In genomic region chr6:13328076-13328874, GRCh38 we compare ENCODE assay signal across 8 cellular contexts. TPM values are rescaled to one million over a fixed set of nuclear protein-coding genes. Genes with fewer than 3 reads are reported as not detected.
DNase-seq lines count a peak whose midpoint lies in the region; ATAC-seq, FAIRE-seq and TF ChIP-seq lines count a peak whose summit lies in the region.

TBC1D7 (minus strand) TSS chr6:13328537; CDS start chr6:13326898, 1,639 bp downstream.

- FAIRE-seq in HTR-8/SVneo (lab: Jason Lieb, UNC): peak; percentile 40

- H3K9me3 ChIP-seq in Caco-2 (no peaks in the 10 kb centered on the region), endocrine pancreas (ENCODE audit: control insufficient read depth, low read length) (no peaks in the 10 kb centered on the region)

- H3K4me1 ChIP-seq in Caco-2 (peaks cover 36% of the 10 kb centered on the region), endocrine pancreas (ENCODE audit: control insufficient read depth, insufficient read depth, low read length) (peaks cover 6% of the 10 kb centered on the region)

- DNase-seq in Caco-2 (peak; percentile 94 to 96), HTR-8/SVneo (ENCODE audit: insufficient read length, low spot score) (peak; percentile 95), NOMO-1 treated with DMSO at 0.1 percent for 48 hours (lab: John Stamatoyannopoulos, UW; ENCODE audit: unreplicated experiment) (peak; percentile 81), mesenteric fat pad (ENCODE audit: low spot score) (peak; percentile 99)
- peak; percentile 95 for DNase-seq in activated CD8-positive, alpha-beta memory T cell treated with anti-CD3 and anti-CD28 coated beads, Interleukin-2, amount 10 ng/mL, durations not matched to agents 7 days and 5 days
- peak; percentile 92 for DNase-seq in stimulated activated CD8-positive, alpha-beta memory T cell treated with anti-CD3 and anti-CD28 coated beads, Interleukin-15, amount 100 ng/mL, for 24 hours (ENCODE audit: low read depth)

- H3K4me1 Mint-ChIP-seq in Caco-2 (ENCODE audit: low read depth, unreplicated experiment): peaks cover 29% of the 10 kb centered on the region
- H3K4me1 Mint-ChIP-seq in activated CD8-positive, alpha-beta memory T cell treated with anti-CD3 and anti-CD28 coated beads, Interleukin-2, amount 10 ng/mL, durations not matched to agents 7 days and 5 days: peaks cover 25% of the 10 kb centered on the region

- no peaks in the 10 kb centered on the region for H3K9me3 Mint-ChIP-seq in Caco-2 (ENCODE audit: unreplicated experiment)
- no peaks in the 10 kb centered on the region for H3K9me3 Mint-ChIP-seq in activated CD8-positive, alpha-beta memory T cell treated with anti-CD3 and anti-CD28 coated beads, Interleukin-2, amount 10 ng/mL, durations not matched to agents 7 days and 5 days (ENCODE audit: low read depth)

- H3K27ac Mint-ChIP-seq in Caco-2 (ENCODE audit: unreplicated experiment): peak within 1 kb of the TSS; percentile 85
- peak within 1 kb of the TSS; percentile 91 for H3K27ac Mint-ChIP-seq in activated CD8-positive, alpha-beta memory T cell treated with anti-CD3 and anti-CD28 coated beads, Interleukin-2, amount 10 ng/mL, durations not matched to agents 7 days and 5 days

- no peaks in the 10 kb centered on the region for H3K27me3 Mint-ChIP-seq in Caco-2 (ENCODE audit: insufficient read depth, unreplicated experiment)
- H3K27me3 Mint-ChIP-seq in activated CD8-positive, alpha-beta memory T cell treated with anti-CD3 and anti-CD28 coated beads, Interleukin-2, amount 10 ng/mL, durations not matched to agents 7 days and 5 days: no peaks in the 10 kb centered on the region

- CTCF ChIA-PET in Caco-2 (lab: Charles Lee): interaction anchor here (0.7 to 1.6 kb wide), 5 partner anchors 34 to 246 kb away, joined by 3 to 12 read pairs (median 3); partner anchors contain the start of gene SIRT5
- CTCF ChIA-PET in activated CD8-positive, alpha-beta memory T cell treated with anti-CD3 and anti-CD28 coated beads, Interleukin-2, amount 10 ng/mL, durations not matched to agents 7 days and 5 days (lab: Charles Lee): interaction anchor here (0.5 to 4.8 kb wide), 18 partner anchors 9 to 439 kb away, joined by 3 to 49 read pairs (median 4); partner anchors contain the start of genes GFOD1 and SIRT5

- H3K36me3 Mint-ChIP-seq in Caco-2 (ENCODE audit: insufficient read depth, unreplicated experiment): peaks cover 43% of the 10 kb centered on the region
- peaks cover 18% of the 10 kb centered on the region for H3K36me3 Mint-ChIP-seq in activated CD8-positive, alpha-beta memory T cell treated with anti-CD3 and anti-CD28 coated beads, Interleukin-2, amount 10 ng/mL, durations not matched to agents 7 days and 5 days

- peak; percentile 68 for ATAC-seq in GM21367 (IDR thresholded peaks at IDR 0.05; ENCODE audit: unreplicated experiment)
- ATAC-seq in activated CD8-positive, alpha-beta memory T cell treated with anti-CD3 and anti-CD28 coated beads, Interleukin-2, amount 10 ng/mL, durations not matched to agents 7 days and 5 days: peak; percentile 96

- peak; percentile 8 to 35 for TF ChIP-seq CTCF in Caco-2 (IDR thresholded peaks at IDR 0.05; ENCODE audit: insufficient read depth in 1 of 2, low read depth in 1 of 2, low read length in 1 of 2, severe bottlenecking in 1 of 2, unreplicated experiment in 1 of 2)

- H3K9ac ChIP-seq in endocrine pancreas (ENCODE audit: control insufficient read depth, insufficient read depth, low read length): peak within 1 kb of the TSS; percentile 83

- H3K36me3 ChIP-seq in Caco-2 (ENCODE audit: control insufficient read depth, insufficient read depth, low read length) (no peaks in the 10 kb centered on the region), endocrine pancreas (ENCODE audit: control insufficient read depth, insufficient read depth, low read length) (peaks cover 2% of the 10 kb centered on the region)

- H3K27me3 ChIP-seq in Caco-2 (replicated peaks; ENCODE audit: control insufficient read depth, insufficient read depth, low read length) (no peaks in the 10 kb centered on the region), endocrine pancreas (ENCODE audit: control insufficient read depth, insufficient read depth, low read length) (no peaks in the 10 kb centered on the region)

- no TSS peak for BruUV-seq in Caco-2 (replicated peaks; lab: Mats Ljungman, UMichigan)

- H3K4me3 ChIP-seq in Caco-2 (ENCODE audit: low read depth, low read length) (peak within 1 kb of the TSS; percentile 88), endocrine pancreas (ENCODE audit: control insufficient read depth, insufficient read depth, low read length) (peak within 1 kb of the TSS; percentile 90)

- intact Hi-C loops in Caco-2 (cut with micrococcal nuclease; ENCODE audit: unreplicated experiment): loop anchor here (1.0 to 5.0 kb wide), 5 partner anchors 11 to 247 kb away; partner anchors contain the start of gene SIRT5

- POLR2A ChIA-PET in Caco-2 (lab: Charles Lee): interaction anchor here (0.6 to 1.5 kb wide), 14 partner anchors 8 to 287 kb away, joined by 3 to 7 read pairs (median 4); partner anchors contain the start of gene NOL7

- peak within 1 kb of the TSS; percentile 81 for H3K4me3 Mint-ChIP-seq in Caco-2 (ENCODE audit: unreplicated experiment)
- peak within 1 kb of the TSS; percentile 87 for H3K4me3 Mint-ChIP-seq in activated CD8-positive, alpha-beta memory T cell treated with anti-CD3 and anti-CD28 coated beads, Interleukin-2, amount 10 ng/mL, durations not matched to agents 7 days and 5 days

RNA-seq across cellular contexts. Expression of gene TBC1D7, which starts in this region (rescaled TPM):
- 132 and 152 TPM in 2 replicates for total RNA-seq in Caco-2 (2022)
- 10 to 100 TPM; 25.1 to 26.0 TPM for total RNA-seq in activated CD8-positive, alpha-beta memory T cell treated with anti-CD3 and anti-CD28 coated beads, Interleukin-2, amount 10 ng/mL, durations not matched to agents 7 days and 5 days
- 11.0 TPM for total RNA-seq in mesenteric fat pad

Comparison
In these comparisons a context has a peak if more than half of its experiments do, and no peak if none do; other contexts are left out.
1. Peak in every context shown above with its lines: DNase-seq, ATAC-seq and H3K4me3 ChIP-seq.